ENCODE assay signal across 11 cellular contexts in the genomic region with DNA sequence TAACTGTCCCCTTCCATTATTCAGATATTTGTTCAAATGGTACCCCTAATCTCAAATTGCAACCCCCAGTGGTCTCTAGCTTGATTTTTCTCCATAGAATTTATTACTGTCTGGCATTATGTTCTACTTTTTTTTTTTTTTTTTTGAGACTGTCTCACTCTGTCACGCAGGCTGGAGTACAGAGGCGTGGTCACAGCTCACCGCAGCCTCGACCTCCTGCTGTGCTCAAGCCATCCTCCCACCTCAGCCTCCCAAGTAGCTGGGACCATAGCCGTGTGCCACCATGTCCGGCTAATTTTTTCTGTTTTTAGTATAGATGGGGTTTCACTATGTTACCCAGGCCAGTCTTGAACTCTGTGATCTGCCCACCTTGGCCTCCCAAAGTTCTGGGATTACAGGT. TPM values are rescaled to one million over a fixed set of nuclear protein-coding genes. Genes with fewer than 3 reads are reported as not detected.
DNase-seq lines count a peak whose midpoint lies in the region; ATAC-seq and TF ChIP-seq lines count a peak whose summit lies in the region.
"Had no signal": no experiment of that assay in that cellular context is flagged by ENCODE, and none has a peak within 500 bp of the region (broad histone marks: within the 10 kb centered on the region; RNA-seq: fewer than 3 reads in every experiment).

No MANE protein-coding gene starts in this region.

- H3K27ac ChIP-seq in CD8-positive, alpha-beta T cell (ENCODE audit: low read depth, low read length) = peak overlapping the region; percentile 31
- H3K27ac ChIP-seq: SJSA1 had no signal

- POLR2A ChIA-PET in CD8-positive, alpha-beta T cell (lab: Charles Lee) = interaction anchor here (1.1 to 4.5 kb wide), 4 partner anchors 11 to 52 kb away, joined by 3 to 25 read pairs (median 6); partner anchors contain the start of gene DCP2
- POLR2A ChIA-PET in HEK293T (lab: Yijun Ruan, JAX) = no interaction called here
- POLR2A ChIA-PET in activated CD8-positive, alpha-beta T cell treated with anti-CD3 and anti-CD28 coated beads for 36 hours (lab: Charles Lee) = interaction anchor here (0.6 kb wide), 1 partner anchor 36 kb away, joined by 3 read pairs; no protein-coding TSS in a partner anchor

- peaks cover 8% of the 10 kb centered on the region for H3K36me3 Mint-ChIP-seq in CD8-positive, alpha-beta T cell
- H3K36me3 Mint-ChIP-seq in activated CD8-positive, alpha-beta T cell treated with anti-CD3 and anti-CD28 coated beads for 36 hours (ENCODE audit: low read depth) = peaks cover 19% of the 10 kb centered on the region
- H3K36me3 Mint-ChIP-seq in nephron (ENCODE audit: low read depth) = peaks cover 6% of the 10 kb centered on the region

- no peak for TF ChIP-seq CTCF in CD8-positive, alpha-beta T cell (IDR thresholded peaks at IDR 0.05)
- TF ChIP-seq CTCF in activated CD8-positive, alpha-beta T cell treated with anti-CD3 and anti-CD28 coated beads for 36 hours (IDR thresholded peaks at IDR 0.05) = no peak
- TF ChIP-seq CTCF in nephron (IDR thresholded peaks at IDR 0.05; ENCODE audit: unreplicated experiment in 3 of 3) (no peak), mucosa of descending colon (IDR thresholded peaks at IDR 0.05) (no peak)

- H3K27me3 Mint-ChIP-seq in CD8-positive, alpha-beta T cell (ENCODE audit: low read depth) = no peaks in the 10 kb centered on the region
- no peaks in the 10 kb centered on the region for H3K27me3 Mint-ChIP-seq in activated CD8-positive, alpha-beta T cell treated with anti-CD3 and anti-CD28 coated beads for 36 hours
- H3K27me3 Mint-ChIP-seq in nephron (ENCODE audit: low read depth) = peaks cover 40% of the 10 kb centered on the region

- no peaks in the 10 kb centered on the region for H3K36me3 ChIP-seq in CD8-positive, alpha-beta T cell (ENCODE audit: insufficient read depth, low read length)
- no peaks in the 10 kb centered on the region for H3K36me3 ChIP-seq in mucosa of descending colon (ENCODE audit: low read depth)

- no peaks in the 10 kb centered on the region for H3K27me3 ChIP-seq in CD8-positive, alpha-beta T cell (ENCODE audit: insufficient read depth, low read length)
- H3K27me3 ChIP-seq: SJSA1, tibial artery had no signal

- no peaks in the 10 kb centered on the region for H3K9me3 ChIP-seq in CD8-positive, alpha-beta T cell (ENCODE audit: low read length)
- H3K9me3 ChIP-seq in mucosa of descending colon = no peaks in the 10 kb centered on the region
- H3K9me3 ChIP-seq: SJSA1, tibial artery had no signal

- intact Hi-C loops in CD8-positive, alpha-beta T cell (cut with DNase I, micrococcal nuclease) = loop anchor here (2.0 to 5.0 kb wide), 10 partner anchors 41 to 763 kb away; partner anchors contain the start of genes DCP2 (in 1 of the 2), SRP19 (in 1 of the 2) and YTHDC2 (in 1 of the 2)
- intact Hi-C loops in activated CD8-positive, alpha-beta T cell treated with anti-CD3 and anti-CD28 coated beads for 36 hours (cut with micrococcal nuclease) = loop anchor here (5.0 kb wide), 3 partner anchors 38 to 62 kb away; partner anchors contain the start of genes DCP2 and SRP19
- intact Hi-C loops in mucosa of descending colon (cut with DNase I, micrococcal nuclease) = no loop called here

- peak overlapping the region; percentile 95 for H3K27ac Mint-ChIP-seq in CD8-positive, alpha-beta T cell
- peak overlapping the region; percentile 88 for H3K27ac Mint-ChIP-seq in activated CD8-positive, alpha-beta T cell treated with anti-CD3 and anti-CD28 coated beads for 36 hours
- no peak overlapping the region for H3K27ac Mint-ChIP-seq in nephron

- CTCF ChIA-PET in CD8-positive, alpha-beta T cell (lab: Charles Lee) = interaction anchor here (1.0 to 4.8 kb wide), 5 partner anchors 13 to 75 kb away, joined by 3 to 42 read pairs (median 5); no protein-coding TSS in a partner anchor
- CTCF ChIA-PET in HEK293T (lab: Yijun Ruan, JAX) = no interaction called here
- CTCF ChIA-PET in activated CD8-positive, alpha-beta T cell treated with anti-CD3 and anti-CD28 coated beads for 36 hours (lab: Charles Lee) = interaction anchor here (0.8 to 1.6 kb wide), 6 partner anchors 9 to 59 kb away, joined by 3 to 5 read pairs (median 4); partner anchors contain the start of gene DCP2

- H3K4me1 ChIP-seq in CD8-positive, alpha-beta T cell (ENCODE audit: insufficient read depth, low read length) = peaks cover 49% of the 10 kb centered on the region
- peaks cover 14% of the 10 kb centered on the region for H3K4me1 ChIP-seq in mucosa of descending colon (ENCODE audit: low read depth)

- peak overlapping the region; percentile 79 for H3K4me3 Mint-ChIP-seq in CD8-positive, alpha-beta T cell
- H3K4me3 Mint-ChIP-seq in activated CD8-positive, alpha-beta T cell treated with anti-CD3 and anti-CD28 coated beads for 36 hours = peak overlapping the region; percentile 95
- peak overlapping the region; percentile 80 to 98 (median 96) for H3K4me3 Mint-ChIP-seq in nephron

- H3K4me1 Mint-ChIP-seq in CD8-positive, alpha-beta T cell (ENCODE audit: low read depth) = peaks cover 57% of the 10 kb centered on the region
- peaks cover 54% of the 10 kb centered on the region for H3K4me1 Mint-ChIP-seq in activated CD8-positive, alpha-beta T cell treated with anti-CD3 and anti-CD28 coated beads for 36 hours (ENCODE audit: low read depth)
- H3K4me1 Mint-ChIP-seq in nephron = peaks cover 21% of the 10 kb centered on the region

- ATAC-seq in CD8-positive, alpha-beta T cell = no peak
- ATAC-seq in activated CD8-positive, alpha-beta T cell treated with anti-CD3 and anti-CD28 coated beads for 36 hours = no peak
- ATAC-seq in mucosa of descending colon = no peak

- no peak overlapping the region for H3K4me3 ChIP-seq in CD8-positive, alpha-beta T cell (ENCODE audit: low read depth, low read length)
- H3K4me3 ChIP-seq in mucosa of descending colon = no peak overlapping the region
- H3K4me3 ChIP-seq: SJSA1 had no signal

- no peak for DNase-seq in CD8-positive, alpha-beta T cell
- DNase-seq in HEK293T (ENCODE audit: extremely low spot score) (no peak), kidney glomerular epithelial cell (lab: John Stamatoyannopoulos, UW) (no peak), NCI-H2029 (lab: John Stamatoyannopoulos, UW) (no peak), mucosa of descending colon (no peak)
- DNase-seq in activated CD8-positive, alpha-beta T cell treated with anti-CD3 and anti-CD28 coated beads for 36 hours = no peak
- DNase-seq: aorta, glutamatergic neuron, tibial artery had no signal

- no peaks in the 10 kb centered on the region for H3K9me3 Mint-ChIP-seq in CD8-positive, alpha-beta T cell
- no peaks in the 10 kb centered on the region for H3K9me3 Mint-ChIP-seq in activated CD8-positive, alpha-beta T cell treated with anti-CD3 and anti-CD28 coated beads for 36 hours
- no peaks in the 10 kb centered on the region for H3K9me3 Mint-ChIP-seq in nephron

TF ChIP-seq in HEK293T, 16 proteins besides CTCF, POLR2A, EP300 and RAD21:
- TF ChIP-seq TARDBP (IDR thresholded peaks at IDR 0.05) (no peak), CTBP1 (IDR thresholded peaks at IDR 0.05; ENCODE audit: borderline replicate concordance) (no peak), BHLHE40 (IDR thresholded peaks at IDR 0.05; ENCODE audit: borderline replicate concordance) (no peak), ZNF384 (IDR thresholded peaks at IDR 0.05) (peak; percentile 47), L3MBTL2 (conservative IDR thresholded peaks at IDR 0.05) (no peak), PKNOX1 (IDR thresholded peaks at IDR 0.05) (no peak), FOXA1 (IDR thresholded peaks at IDR 0.05) (no peak), ELF4 (IDR thresholded peaks at IDR 0.05) (no peak)

RNA-seq across cellular contexts. Expression of gene REEP5, which starts 2.0 kb away (rescaled TPM):
- total RNA-seq in CD8-positive, alpha-beta T cell = 10 to 100 TPM; 20.0 to 24.7 TPM
- total RNA-seq in activated CD8-positive, alpha-beta T cell treated with anti-CD3 and anti-CD28 coated beads for 36 hours = 10 to 100 TPM; 38.0 to 40.6 TPM
- total RNA-seq in mucosa of descending colon = 10 to 100 TPM; 58.6 to 83.8 (median 75.7) TPM

RNA-seq across cellular contexts. Expression of gene DCP2, which starts 52.6 kb away (rescaled TPM):
- 10 to 100 TPM; 65.4 to 69.8 TPM for total RNA-seq in CD8-positive, alpha-beta T cell
- total RNA-seq in activated CD8-positive, alpha-beta T cell treated with anti-CD3 and anti-CD28 coated beads for 36 hours = 10 to 100 TPM; 88.9 to 91.0 TPM
- total RNA-seq in mucosa of descending colon = 10 to 100 TPM; 29.3 to 36.4 (median 35.4) TPM

Comparison
In these comparisons a context has a peak if more than half of its experiments do, and no peak if none do; other contexts are left out.
1. H3K27ac Mint-ChIP-seq: peak in CD8-positive, alpha-beta T cell (single experiment) and activated CD8-positive, alpha-beta T cell treated with anti-CD3 and anti-CD28 coated beads for 36 hours (single experiment); none in nephron (0 of 3).
2. intact Hi-C loops: an anchor here in CD8-positive, alpha-beta T cell (2.0 to 5.0 kb wide) and activated CD8-positive, alpha-beta T cell treated with anti-CD3 and anti-CD28 coated beads for 36 hours (5.0 kb wide); none called in mucosa of descending colon.
3. Peak in every context shown above with its lines, with median percentiles within 50 percentile points of each other: H3K4me3 Mint-ChIP-seq.